8 cellular contexts compared by ENCODE assay signal in the genomic region with DNA sequence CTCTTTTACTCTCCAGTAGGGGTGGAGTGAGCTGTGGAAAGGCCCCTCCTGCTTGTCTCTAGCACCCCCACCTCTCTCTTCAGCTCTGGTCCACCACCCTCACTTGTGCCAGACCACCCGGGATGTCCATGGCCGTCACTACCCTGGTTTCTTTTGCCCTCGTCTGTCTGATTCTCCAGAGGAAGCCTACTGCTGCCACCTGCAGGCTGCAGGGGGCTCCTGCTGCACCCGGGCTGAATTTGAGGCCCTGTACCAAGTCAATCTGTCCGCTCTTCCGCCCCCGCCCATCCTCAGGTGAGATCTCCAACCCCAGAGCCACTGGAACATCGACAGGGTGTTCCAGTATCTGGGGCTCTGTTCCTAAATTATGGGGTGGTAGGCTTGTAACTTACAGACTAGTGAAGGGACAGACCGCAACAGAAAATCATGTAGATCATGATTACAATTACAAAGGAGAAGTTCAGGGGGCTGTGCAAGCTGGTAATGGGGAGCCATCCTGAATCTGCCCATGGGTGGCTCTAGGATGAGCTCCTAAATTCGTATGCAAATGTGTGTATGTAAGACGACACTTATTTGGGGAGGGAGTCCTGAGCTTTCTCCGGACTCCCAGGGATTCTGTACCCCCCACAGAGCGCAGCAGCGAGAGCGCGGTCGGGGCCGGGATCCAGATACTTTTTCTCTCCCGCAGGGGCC. TPM values are rescaled to one million over a fixed set of nuclear protein-coding genes. Genes with fewer than 3 reads are reported as not detected.
DNase-seq lines count a peak whose midpoint lies in the region; ATAC-seq and TF ChIP-seq lines count a peak whose summit lies in the region.

No MANE protein-coding gene starts in this region.

- H3K9me3 ChIP-seq in heart left ventricle: no peaks in the 10 kb centered on the region
- H3K9me3 ChIP-seq in transverse colon: no peaks in the 10 kb centered on the region

- peaks cover 2% of the 10 kb centered on the region for H3K36me3 Mint-ChIP-seq in activated naive CD8-positive, alpha-beta T cell treated with anti-CD3 and anti-CD28 coated beads, Interleukin-2, amount 50 U/mL, for 24 hours (ENCODE audit: low read depth)

- H3K4me1 ChIP-seq in heart left ventricle (peaks cover 11 to 58% (median 43%) of the 10 kb centered on the region in 12 donors), transverse colon (peaks cover 18 to 51% (median 38%) of the 10 kb centered on the region in 4 donors)

- H3K27ac ChIP-seq in heart left ventricle (peak overlapping the region in 11 of 12 donors; percentile 64 to 85 (median 77)), transverse colon (peak overlapping the region; percentile 84 to 91 (median 90))

- 2 to 3% (median 2%) methylated on average over 11 to 19 of the region's 19 CpGs for WGBS in heart left ventricle, 4 donors
- WGBS in transverse colon (ENCODE audit: low coverage in 1 of 2), 2 donors: 1 to 20% methylated on average over 1 to 17 of the region's 19 CpGs

- H3K4me1 Mint-ChIP-seq in activated naive CD8-positive, alpha-beta T cell treated with anti-CD3 and anti-CD28 coated beads, Interleukin-2, amount 50 U/mL, for 24 hours: peaks cover 56% of the 10 kb centered on the region

- H3K36me3 ChIP-seq in heart left ventricle (peaks cover 0 to 30% (median 28%) of the 10 kb centered on the region in 9 donors), transverse colon (peaks cover 0 to 7% (median 3%) of the 10 kb centered on the region in 4 donors)

- peak overlapping the region; percentile 50 to 87 (median 68) for H3K4me3 ChIP-seq in heart left ventricle
- H3K4me3 ChIP-seq in transverse colon: peak overlapping the region; percentile 53 to 87 (median 58)

- in situ Hi-C loops in transverse colon (cut with MboI; ENCODE audit: low pct_ligation_motif_present in 1 of 4, low pct_unique_long_range_greater_than_20kb in 1 of 4, low sequenced_read_pairs in 3 of 4): no loop called here

- H3K27me3 ChIP-seq in heart left ventricle (no peaks in the 10 kb centered on the region), transverse colon (no peaks in the 10 kb centered on the region)

- intact Hi-C loops in heart left ventricle (cut with DNase I): loop anchor here in 7 of 10 donors (1.0 to 5.0 kb wide), 7 partner anchors 32 to 287 kb away; a partner anchor contains a TSS
- intact Hi-C loops in posterior cingulate gyrus (cut with DNase I): loop anchor here (2.0 kb wide), 1 partner anchor 286 kb away; no protein-coding TSS in a partner anchor
- intact Hi-C loops in transverse colon (cut with DNase I; ENCODE audit: low total_unique reads): no loop called here

- H3K4me3 Mint-ChIP-seq in activated naive CD8-positive, alpha-beta T cell treated with anti-CD3 and anti-CD28 coated beads, Interleukin-2, amount 50 U/mL, for 24 hours: peak overlapping the region; percentile 84

- ATAC-seq in HG02678 (IDR thresholded peaks at IDR 0.05; ENCODE audit: unreplicated experiment): peak; percentile 31
- peak; percentile 33 for ATAC-seq in activated naive CD8-positive, alpha-beta T cell treated with anti-CD3 and anti-CD28 coated beads, Interleukin-2, amount 50 U/mL, for 24 hours
- ATAC-seq in heart left ventricle: peak; percentile 27 to 53 (median 44)

- DNase-seq in ELF-1 (ENCODE audit: low read depth, low spot score) (peak; percentile 93), NCI-H1417 treated with DMSO at 0.1 percent for 48 hours (lab: John Stamatoyannopoulos, UW) (peak; percentile 75), SW 1271 (lab: John Stamatoyannopoulos, UW) (peak; percentile 69 to 84), heart left ventricle (peak; percentile 82 to 91 (median 86)), posterior cingulate gyrus (peak; percentile 72 to 97 (median 89)), transverse colon (peak; percentile 93)
- DNase-seq in activated naive CD8-positive, alpha-beta T cell treated with anti-CD3 and anti-CD28 coated beads, Interleukin-2, amount 50 U/mL, for 24 hours: peak; percentile 90

- no peak for TF ChIP-seq POLR2A in heart left ventricle (IDR thresholded peaks at IDR 0.05)
- no peak for TF ChIP-seq POLR2A in transverse colon (IDR thresholded peaks at IDR 0.05)

- peak overlapping the region; percentile 92 for H3K27ac Mint-ChIP-seq in activated naive CD8-positive, alpha-beta T cell treated with anti-CD3 and anti-CD28 coated beads, Interleukin-2, amount 50 U/mL, for 24 hours

- peak; percentile 78 to 94 (median 88) for TF ChIP-seq CTCF in heart left ventricle (IDR thresholded peaks at IDR 0.05)
- TF ChIP-seq CTCF in transverse colon (IDR thresholded peaks at IDR 0.05): peak; percentile 78 to 91 (median 88)

- H3K27me3 Mint-ChIP-seq in activated naive CD8-positive, alpha-beta T cell treated with anti-CD3 and anti-CD28 coated beads, Interleukin-2, amount 50 U/mL, for 24 hours: no peaks in the 10 kb centered on the region

- no peaks in the 10 kb centered on the region for H3K9me3 Mint-ChIP-seq in activated naive CD8-positive, alpha-beta T cell treated with anti-CD3 and anti-CD28 coated beads, Interleukin-2, amount 50 U/mL, for 24 hours

- no peak for TF ChIP-seq EP300 in transverse colon (IDR thresholded peaks at IDR 0.05; ENCODE audit: low read depth)

RNA-seq across cellular contexts. Expression of a gene that starts 0.7 kb away (rescaled TPM):
- total RNA-seq in heart left ventricle: 10 to 100 TPM; 12.0 to 34.0 (median 21.9) TPM
- 10 to 100 TPM; 20.0 to 24.9 TPM for polyA plus RNA-seq in heart left ventricle
- total RNA-seq in transverse colon: 100 to 1,000 TPM in 1 of 4 donors, 10 to 100 TPM in 3; 34.4 to 142 (median 52.9) TPM

RNA-seq across cellular contexts. Expression of a gene that starts 2.1 kb away (rescaled TPM):
- 10 to 100 TPM; 10.9 to 19.9 (median 15.2) TPM for total RNA-seq in heart left ventricle
- polyA plus RNA-seq in heart left ventricle: 10 to 100 TPM; 13.9 to 16.8 TPM
- total RNA-seq in transverse colon: 10 to 100 TPM; 13.8 to 21.8 (median 17.9) TPM

RNA-seq across cellular contexts. Expression of a gene that starts 20.3 kb away (rescaled TPM):
- total RNA-seq in heart left ventricle (10 to 100 TPM in 1 of 9 donors, 1 to 10 TPM in 8; 5.6 to 11.1 (median 7.3) TPM), transverse colon (100 to 1,000 TPM in 1 of 4 donors, 10 to 100 TPM in 3; 13.1 to 438 (median 16.2) TPM)
- 1 to 10 TPM; 5.4 to 6.9 TPM for polyA plus RNA-seq in heart left ventricle

RNA-seq across cellular contexts. Expression of a gene that starts 31.3 kb away (rescaled TPM):
- total RNA-seq in heart left ventricle (100 to 1,000 TPM in 3 of 9 donors, 10 to 100 TPM in 6; 62.2 to 145 (median 89.0) TPM), transverse colon (100 to 1,000 TPM in 2 of 4 donors, 10 to 100 TPM in 2; 46.8 to 109 (median 86.4) TPM)
- polyA plus RNA-seq in heart left ventricle: 10 to 100 TPM; 38.7 to 42.3 TPM

RNA-seq across cellular contexts. Expression of a gene that starts 50.1 kb away (rescaled TPM):
- total RNA-seq in heart left ventricle (10 to 100 TPM; 10.7 to 37.5 (median 15.9) TPM), transverse colon (10 to 100 TPM in 3 of 4 donors, 1 to 10 TPM in 1; 7.0 to 18.3 (median 14.0) TPM)
- polyA plus RNA-seq in heart left ventricle: 10 to 100 TPM; 15.6 to 16.4 TPM

Comparison
In these comparisons a context has a peak if more than half of its experiments do, and no peak if none do; other contexts are left out.
1. Peak in every context shown above with its lines: DNase-seq, ATAC-seq, H3K4me3 ChIP-seq and H3K27ac ChIP-seq.